ENCODE assay signal across 23 cellular contexts in genomic region chr13:108070925-108071324, GRCh38.
"Had no signal": no experiment of that assay in that cellular context is flagged by ENCODE, and none has a peak within 500 bp of the region (broad histone marks: within the 10 kb centered on the region; RNA-seq: fewer than 3 reads in every experiment).

No MANE protein-coding gene starts in this region.

- H3K27me3 Mint-ChIP-seq: central memory CD8-positive, alpha-beta T cell had no signal

- H3K4me1 ChIP-seq: esophagus muscularis mucosa, foreskin keratinocyte, heart left ventricle, left ventricle myocardium inferior, spleen, tibial nerve had no signal

- H3K27ac Mint-ChIP-seq: activated naive CD4-positive, alpha-beta T cell treated with anti-CD3 and anti-CD28 coated beads for 36 hours; nephron progenitor cell; T-helper 2 cell treated with Interferon-gamma antibody and Interleukin-4, amounts not matched to agents 5 μg/mL and 100 μg/mL, for 36 hours had no signal

- H3K4me1 Mint-ChIP-seq: central memory CD8-positive, alpha-beta T cell had no signal

- H3K4me3 ChIP-seq: esophagus muscularis mucosa, heart left ventricle, left ventricle myocardium inferior, lung, spleen, tibial nerve had no signal

- H3K27me3 ChIP-seq: esophagus muscularis mucosa, foreskin keratinocyte, heart left ventricle, spleen, tibial nerve had no signal

- ATAC-seq: foreskin keratinocyte, heart left ventricle, right cardiac atrium had no signal

- H3K4me3 Mint-ChIP-seq: activated naive CD4-positive, alpha-beta T cell treated with anti-CD3 and anti-CD28 coated beads for 36 hours; central memory CD8-positive, alpha-beta T cell; nephron progenitor cell; T-helper 2 cell treated with Interferon-gamma antibody and Interleukin-4, amounts not matched to agents 5 μg/mL and 100 μg/mL, for 36 hours had no signal

- H3K36me3 ChIP-seq: esophagus muscularis mucosa, heart left ventricle, left ventricle myocardium inferior, spleen, tibial nerve had no signal

- H3K27ac ChIP-seq: esophagus muscularis mucosa, foreskin keratinocyte, heart left ventricle, left ventricle myocardium inferior, spleen, tibial nerve had no signal

- DNase-seq: activated CD4-positive, alpha-beta T cell treated with anti-CD3 and anti-CD28 coated beads for 4 hours; activated CD4-positive, alpha-beta T cell treated with anti-CD3 and anti-CD28 coated beads, Interleukin-2, amount 50 U/mL, for 4 hours; activated effector memory CD4-positive, alpha-beta T cell treated with Interleukin-2 at 50 U/mL for 16 hours; activated naive CD4-positive, alpha-beta T cell treated with anti-CD3 and anti-CD28 coated beads for 36 hours; amygdala; dermis blood vessel endothelial cell; effector CD4-positive, alpha-beta T cell; foreskin keratinocyte; heart left ventricle; left ventricle myocardium inferior; nephron progenitor cell; right cardiac atrium; spleen; stimulated activated naive CD4-positive, alpha-beta T cell treated with Interleukin-2 at 50 U/mL for 16 hours; T-helper 1 cell had no signal

- FAIRE-seq: bronchial epithelial cell, colon, islet of Langerhans had no signal
